8 cellular contexts compared by ENCODE assay signal in genomic region chr2:130355578-130356431, GRCh38. TPM values are rescaled to one million over a fixed set of nuclear protein-coding genes. Genes with fewer than 3 reads are reported as not detected.
DNase-seq lines count a peak whose midpoint lies in the region; ATAC-seq and TF ChIP-seq lines count a peak whose summit lies in the region.

A gene with protein sequence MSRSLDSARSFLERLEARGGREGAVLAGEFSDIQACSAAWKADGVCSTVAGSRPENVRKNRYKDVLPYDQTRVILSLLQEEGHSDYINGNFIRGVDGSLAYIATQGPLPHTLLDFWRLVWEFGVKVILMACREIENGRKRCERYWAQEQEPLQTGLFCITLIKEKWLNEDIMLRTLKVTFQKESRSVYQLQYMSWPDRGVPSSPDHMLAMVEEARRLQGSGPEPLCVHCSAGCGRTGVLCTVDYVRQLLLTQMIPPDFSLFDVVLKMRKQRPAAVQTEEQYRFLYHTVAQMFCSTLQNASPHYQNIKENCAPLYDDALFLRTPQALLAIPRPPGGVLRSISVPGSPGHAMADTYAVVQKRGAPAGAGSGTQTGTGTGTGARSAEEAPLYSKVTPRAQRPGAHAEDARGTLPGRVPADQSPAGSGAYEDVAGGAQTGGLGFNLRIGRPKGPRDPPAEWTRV (plus strand): TSS chr2:130356056. CDS start chr2:130356108, 52 bp downstream.

- peaks cover 21 to 27% (median 22%) of the 10 kb centered on the region in 3 donors for H3K4me1 Mint-ChIP-seq in IgD-negative memory B cell
- H3K4me1 Mint-ChIP-seq in activated naive CD4-positive, alpha-beta T cell treated with anti-CD3 and anti-CD28 coated beads, Interleukin-2, amount 50 U/mL, for 24 hours, result peaks cover 16% of the 10 kb centered on the region

- H3K36me3 Mint-ChIP-seq in IgD-negative memory B cell, result peaks cover 6% of the 10 kb centered on the region
- peaks cover 2% of the 10 kb centered on the region for H3K36me3 Mint-ChIP-seq in activated naive CD4-positive, alpha-beta T cell treated with anti-CD3 and anti-CD28 coated beads, Interleukin-2, amount 50 U/mL, for 24 hours

- DNase-seq in GDM1 (lab: John Stamatoyannopoulos, UW) (peak; percentile 34), SHP77 (lab: John Stamatoyannopoulos, UW) (peak; percentile 64 to 79), globus pallidus (ENCODE audit: low spot score) (peak; percentile 86), ureter (ENCODE audit: low spot score) (peak; percentile 86)

- peak within 1 kb of the TSS; percentile 83 to 90 (median 86) for H3K4me3 Mint-ChIP-seq in IgD-negative memory B cell
- H3K4me3 Mint-ChIP-seq in activated naive CD4-positive, alpha-beta T cell treated with anti-CD3 and anti-CD28 coated beads, Interleukin-2, amount 50 U/mL, for 24 hours, result peak within 1 kb of the TSS; percentile 80

- TF ChIP-seq CTCF in neutrophil (IDR thresholded peaks at IDR 0.05), result peak; percentile 89

- H3K4me1 ChIP-seq in neutrophil (ENCODE audit: control insufficient read depth in 1 of 2, insufficient read depth in 1 of 2, low read depth in 1 of 2, low read length in 1 of 2), result peaks cover 51 to 54% of the 10 kb centered on the region in 2 experiments

- no peaks in the 10 kb centered on the region for H3K9me3 ChIP-seq in neutrophil

- H3K4me3 ChIP-seq in neutrophil (ENCODE audit: low read depth in 1 of 2, low read length in 1 of 2), result peak within 1 kb of the TSS; percentile 69 to 96

- H3K36me3 ChIP-seq in neutrophil, result peaks cover 13% of the 10 kb centered on the region

- H3K27me3 Mint-ChIP-seq in IgD-negative memory B cell, result no peaks in the 10 kb centered on the region
- H3K27me3 Mint-ChIP-seq in activated naive CD4-positive, alpha-beta T cell treated with anti-CD3 and anti-CD28 coated beads, Interleukin-2, amount 50 U/mL, for 24 hours, result no peaks in the 10 kb centered on the region

- peak within 1 kb of the TSS; percentile 96 for H3K27ac ChIP-seq in neutrophil

- H3K9me3 Mint-ChIP-seq in IgD-negative memory B cell, result peaks cover 1 to 4% (median 2%) of the 10 kb centered on the region in 3 donors
- no peaks in the 10 kb centered on the region for H3K9me3 Mint-ChIP-seq in activated naive CD4-positive, alpha-beta T cell treated with anti-CD3 and anti-CD28 coated beads, Interleukin-2, amount 50 U/mL, for 24 hours

- no peaks in the 10 kb centered on the region for H3K27me3 ChIP-seq in neutrophil

- ATAC-seq in GM21717 (IDR thresholded peaks at IDR 0.05; ENCODE audit: unreplicated experiment), result peak; percentile 90

- H3K27ac Mint-ChIP-seq in IgD-negative memory B cell, result peak within 1 kb of the TSS in 1 of 3 donors; percentile 17
- no peak within 1 kb of the TSS for H3K27ac Mint-ChIP-seq in activated naive CD4-positive, alpha-beta T cell treated with anti-CD3 and anti-CD28 coated beads, Interleukin-2, amount 50 U/mL, for 24 hours

RNA-seq across cellular contexts. Expression of the gene that starts here (rescaled TPM):
- 124 TPM for polyA plus RNA-seq in IgD-negative memory B cell
- total RNA-seq in ureter, result 97.9 TPM

Comparison
In these comparisons a context has a peak if more than half of its experiments do, and no peak if none do; other contexts are left out.
1. Peak in every context shown above with its lines: DNase-seq, ATAC-seq, H3K4me3 ChIP-seq and H3K27ac ChIP-seq.
2. DNase-seq: peak in every context shown above with its lines; median percentile 86 in globus pallidus; 86 in ureter; 72 in SHP77; 34 in GDM1.